ENCODE assay signal across 2 cellular contexts in the genomic region with DNA sequence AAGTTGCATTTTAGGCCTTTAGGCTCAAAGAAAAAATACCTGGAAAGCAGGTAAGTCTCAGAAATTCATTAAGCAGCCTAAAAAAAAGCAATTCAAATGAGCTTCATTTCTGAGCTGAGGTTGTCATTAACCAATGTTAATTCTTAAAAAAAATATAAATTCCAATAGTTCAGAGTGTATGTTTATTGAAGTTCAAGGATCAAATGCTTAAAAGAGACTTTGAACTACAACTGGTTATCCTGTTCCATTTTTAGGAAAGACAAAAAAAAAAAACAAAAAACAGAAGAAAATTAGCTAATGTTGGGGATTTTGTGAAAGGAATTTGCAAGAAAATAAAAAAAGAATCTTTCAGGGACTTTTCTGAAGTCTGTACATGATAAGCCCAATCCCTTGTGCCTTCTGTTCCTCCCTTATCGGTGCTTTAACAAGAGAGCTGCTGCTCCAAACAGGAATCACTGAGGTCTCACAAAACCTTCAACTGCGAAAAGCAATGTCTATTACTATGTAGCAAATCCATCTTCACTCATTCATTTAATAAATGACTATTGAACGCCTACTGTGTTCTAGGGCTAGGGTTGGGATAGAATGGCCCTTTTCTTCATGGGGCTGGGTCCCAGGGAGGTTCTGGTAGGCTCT.
TF ChIP-seq lines count a peak whose summit lies in the region.

No MANE protein-coding gene starts in this region.

TF ChIP-seq in liver, 16 proteins besides CTCF, POLR2A, EP300 and RAD21 (continued from another document):
- TF ChIP-seq NR2F2 (IDR thresholded peaks at IDR 0.05) (peak; percentile 21), GABPA (IDR thresholded peaks at IDR 0.05 in 1 of 2, conservative IDR thresholded peaks at IDR 0.05 in 1 of 2) (no peak)

TF ChIP-seq in HepG2, 621 proteins besides CTCF, POLR2A, EP300 and RAD21 (continued from another document):
- TF ChIP-seq, protein P1, sequence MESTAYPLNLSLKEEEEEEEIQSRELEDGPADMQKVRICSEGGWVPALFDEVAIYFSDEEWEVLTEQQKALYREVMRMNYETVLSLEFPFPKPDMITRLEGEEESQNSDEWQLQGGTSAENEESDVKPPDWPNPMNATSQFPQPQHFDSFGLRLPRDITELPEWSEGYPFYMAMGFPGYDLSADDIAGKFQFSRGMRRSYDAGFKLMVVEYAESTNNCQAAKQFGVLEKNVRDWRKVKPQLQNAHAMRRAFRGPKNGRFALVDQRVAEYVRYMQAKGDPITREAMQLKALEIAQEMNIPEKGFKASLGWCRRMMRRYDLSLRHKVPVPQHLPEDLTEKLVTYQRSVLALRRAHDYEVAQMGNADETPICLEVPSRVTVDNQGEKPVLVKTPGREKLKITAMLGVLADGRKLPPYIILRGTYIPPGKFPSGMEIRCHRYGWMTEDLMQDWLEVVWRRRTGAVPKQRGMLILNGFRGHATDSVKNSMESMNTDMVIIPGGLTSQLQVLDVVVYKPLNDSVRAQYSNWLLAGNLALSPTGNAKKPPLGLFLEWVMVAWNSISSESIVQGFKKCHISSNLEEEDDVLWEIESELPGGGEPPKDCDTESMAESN (CRISPR knock-in tag; conservative IDR thresholded peaks at IDR 0.05) = no peak
- TF ChIP-seq MTA1 (CRISPR knock-in tag; IDR thresholded peaks at IDR 0.05; ENCODE audit: borderline replicate concordance) (no peak), ZNF839 (CRISPR knock-in tag; IDR thresholded peaks at IDR 0.05; ENCODE audit: borderline replicate concordance) (no peak), YEATS4 (CRISPR knock-in tag; IDR thresholded peaks at IDR 0.05; ENCODE audit: borderline replicate concordance) (no peak), AGO2 (optimal IDR thresholded peaks at IDR 0.05; ENCODE audit: low read depth, low read length) (no peak), DR1 (CRISPR knock-in tag; IDR thresholded peaks at IDR 0.05) (no peak), SRSF9 (IDR thresholded peaks at IDR 0.05; ENCODE audit: borderline replicate concordance, insufficient read depth, low read depth, low read length, poor library complexity, severe bottlenecking) (no peak), ZMAT3 (CRISPR knock-in tag; conservative IDR thresholded peaks at IDR 0.05) (no peak), BCL6 (CRISPR knock-in tag; IDR thresholded peaks at IDR 0.05) (no peak), ZNF253 (CRISPR knock-in tag; IDR thresholded peaks at IDR 0.05; ENCODE audit: borderline replicate concordance) (no peak), PPARG (CRISPR knock-in tag; conservative IDR thresholded peaks at IDR 0.05) (no peak)
- TF ChIP-seq, protein P2, sequence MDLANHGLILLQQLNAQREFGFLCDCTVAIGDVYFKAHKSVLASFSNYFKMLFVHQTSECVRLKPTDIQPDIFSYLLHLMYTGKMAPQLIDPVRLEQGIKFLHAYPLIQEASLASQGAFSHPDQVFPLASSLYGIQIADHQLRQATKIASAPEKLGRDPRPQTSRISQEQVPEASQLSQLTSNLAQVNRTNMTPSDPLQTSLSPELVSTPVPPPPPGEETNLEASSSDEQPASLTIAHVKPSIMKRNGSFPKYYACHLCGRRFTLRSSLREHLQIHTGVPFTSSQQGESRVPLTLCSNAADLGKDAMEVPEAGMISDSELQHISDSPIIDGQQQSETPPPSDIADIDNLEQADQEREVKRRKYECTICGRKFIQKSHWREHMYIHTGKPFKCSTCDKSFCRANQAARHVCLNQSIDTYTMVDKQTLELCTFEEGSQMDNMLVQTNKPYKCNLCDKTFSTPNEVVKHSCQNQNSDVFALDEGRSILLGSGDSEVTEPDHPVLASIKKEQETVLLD (CRISPR knock-in tag; IDR thresholded peaks at IDR 0.05; ENCODE audit: low read depth) = no peak
- TF ChIP-seq, protein P3, sequence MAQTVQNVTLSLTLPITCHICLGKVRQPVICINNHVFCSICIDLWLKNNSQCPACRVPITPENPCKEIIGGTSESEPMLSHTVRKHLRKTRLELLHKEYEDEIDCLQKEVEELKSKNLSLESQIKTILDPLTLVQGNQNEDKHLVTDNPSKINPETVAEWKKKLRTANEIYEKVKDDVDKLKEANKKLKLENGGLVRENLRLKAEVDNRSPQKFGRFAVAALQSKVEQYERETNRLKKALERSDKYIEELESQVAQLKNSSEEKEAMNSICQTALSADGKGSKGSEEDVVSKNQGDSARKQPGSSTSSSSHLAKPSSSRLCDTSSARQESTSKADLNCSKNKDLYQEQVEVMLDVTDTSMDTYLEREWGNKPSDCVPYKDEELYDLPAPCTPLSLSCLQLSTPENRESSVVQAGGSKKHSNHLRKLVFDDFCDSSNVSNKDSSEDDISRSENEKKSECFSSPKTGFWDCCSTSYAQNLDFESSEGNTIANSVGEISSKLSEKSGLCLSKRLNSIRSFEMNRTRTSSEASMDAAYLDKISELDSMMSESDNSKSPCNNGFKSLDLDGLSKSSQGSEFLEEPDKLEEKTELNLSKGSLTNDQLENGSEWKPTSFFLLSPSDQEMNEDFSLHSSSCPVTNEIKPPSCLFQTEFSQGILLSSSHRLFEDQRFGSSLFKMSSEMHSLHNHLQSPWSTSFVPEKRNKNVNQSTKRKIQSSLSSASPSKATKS (CRISPR knock-in tag; IDR thresholded peaks at IDR 0.05) = no peak
